Comparison of ENCODE assay signal across 12 cellular contexts in the genomic region with DNA sequence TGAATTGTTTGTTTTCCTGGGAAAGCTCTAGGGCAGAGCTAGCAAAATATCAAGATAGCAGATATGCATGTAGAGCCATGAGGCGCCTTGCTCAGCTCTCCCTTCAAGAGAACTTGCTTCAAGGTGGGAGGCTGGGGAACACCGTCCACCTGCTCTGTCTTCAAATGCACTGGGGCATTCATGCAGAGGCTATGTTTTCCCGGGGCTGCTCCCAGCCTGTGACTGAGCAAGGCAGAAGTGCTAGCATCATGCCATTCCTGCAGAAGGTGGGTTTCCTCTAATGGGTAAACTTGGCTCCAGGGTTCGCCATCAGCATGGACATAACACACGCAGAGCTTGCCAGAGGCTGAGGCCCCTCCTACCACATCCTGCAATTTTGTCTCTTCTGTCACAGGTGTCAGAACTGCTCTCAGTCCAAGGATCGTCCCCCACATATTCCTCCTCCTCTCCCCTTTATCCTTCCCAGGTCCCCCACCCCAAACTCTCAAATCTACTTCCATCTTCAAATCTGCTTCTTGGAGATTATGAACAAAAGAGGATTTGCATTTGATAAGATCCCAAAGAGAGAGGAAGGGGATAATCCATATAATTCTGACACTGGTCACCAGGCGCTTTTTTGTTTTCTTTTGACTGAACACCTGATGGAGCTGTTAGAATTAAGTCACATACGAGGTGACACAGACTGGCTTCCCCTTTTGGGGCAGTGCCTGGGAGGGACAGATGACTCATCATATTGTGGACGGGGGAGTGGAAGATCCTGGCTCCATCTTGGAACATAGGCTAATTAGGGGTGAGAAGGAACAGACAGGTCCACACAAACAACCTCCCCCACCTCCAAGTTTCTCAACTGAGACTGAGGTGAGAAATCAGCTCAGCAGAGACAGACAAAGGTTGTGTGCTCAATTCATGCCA.
DNase-seq lines count a peak whose midpoint lies in the region; ATAC-seq and TF ChIP-seq lines count a peak whose summit lies in the region.
"Had no signal": no experiment of that assay in that cellular context is flagged by ENCODE, and none has a peak within 500 bp of the region (broad histone marks: within the 10 kb centered on the region; RNA-seq: fewer than 3 reads in every experiment).

No MANE protein-coding gene starts in this region.

- H3K36me3 ChIP-seq in HEK293 (ENCODE audit: control insufficient read depth in 2 of 2, insufficient read depth in 1 of 2, low read length in 2 of 2) = no peaks in the 10 kb centered on the region
- H3K36me3 ChIP-seq in H7 (replicated peaks; ENCODE audit: control insufficient read depth, insufficient read depth, low read length) = no peaks in the 10 kb centered on the region
- H3K36me3 ChIP-seq: prostate gland had no signal

- TF ChIP-seq CTCF in HEK293 (tag by site-specific recombination; IDR thresholded peaks at IDR 0.05) (no peak), epithelial cell of esophagus (IDR thresholded peaks at IDR 0.05; ENCODE audit: insufficient read depth, low read depth, low read length, missing control alignments) (no peak)

- peak; percentile 38 for DNase-seq in Daoy (ENCODE audit: low read depth)
- DNase-seq in NCI-H524 treated with DMSO at 0.1 percent for 48 hours (lab: John Stamatoyannopoulos, UW) = peak; percentile 32
- DNase-seq in epithelial cell of esophagus (ENCODE audit: low read depth) = peak; percentile 21
- no peak for DNase-seq in NCI-H526 treated with DMSO at 0.1 percent for 48 hours (lab: John Stamatoyannopoulos, UW)
- DNase-seq in H7 = no peak
- DNase-seq in D341Med (ENCODE audit: low spot score) = no peak
- DNase-seq: activated T-cell treated with anti-CD3 and anti-CD28 coated beads, Interleukin-2, amount 50 U/mL, for 4 hours had no signal

- ATAC-seq in HG03097 (IDR thresholded peaks at IDR 0.05; ENCODE audit: low FRiP score, unreplicated experiment) = no peak
- ATAC-seq: activated T-cell treated with anti-CD3 and anti-CD28 coated beads, Interleukin-2, amount 50 U/mL, for 4 hours had no signal

- no peak overlapping the region for H3K4me3 ChIP-seq in HEK293 (ENCODE audit: low read depth, low read length)
- H3K4me3 ChIP-seq in epithelial cell of esophagus (ENCODE audit: low read length) = no peak overlapping the region
- H3K4me3 ChIP-seq in H7 (ENCODE audit: insufficient read depth, low read depth, low read length) = no peak overlapping the region
- H3K4me3 ChIP-seq: prostate gland, SK-N-MC had no signal

- no peaks in the 10 kb centered on the region for H3K9me3 ChIP-seq in HEK293 (ENCODE audit: control insufficient read depth, insufficient read depth, low read depth, low read length)
- H3K9me3 ChIP-seq: prostate gland had no signal

- POLR2A ChIA-PET in HEK293 (lab: Yijun Ruan, JAX) = no interaction called here

- no peaks in the 10 kb centered on the region for H3K27me3 ChIP-seq in H7 (ENCODE audit: control insufficient read depth, insufficient read depth, low read length)
- H3K27me3 ChIP-seq: dorsolateral prefrontal cortex had no signal

- peak overlapping the region; percentile 49; the same call in 1 of the 2 replicates for H3K27ac ChIP-seq in HEK293 (ENCODE audit: extremely low read depth, low read depth, low read length)
- H3K27ac ChIP-seq: prostate gland had no signal

- CTCF ChIA-PET in HEK293 (lab: Yijun Ruan, JAX) = interaction anchor here (0.6 kb wide), 1 partner anchor 16 kb away, joined by 3 read pairs; no protein-coding TSS in a partner anchor

- H3K4me1 ChIP-seq in HEK293 (ENCODE audit: control insufficient read depth, insufficient read depth, low read length) = peaks cover 15% of the 10 kb centered on the region
- H3K4me1 ChIP-seq: prostate gland had no signal

TF ChIP-seq in HEK293, 187 proteins besides CTCF, POLR2A, EP300 and RAD21 (continues in another document):
- 0 out of 2 replicates have a peak, but pooled peaks have one; percentile 24 for TF ChIP-seq ZNF24 (tag by site-specific recombination; IDR thresholded peaks at IDR 0.05)
- TF ChIP-seq, protein P1, sequence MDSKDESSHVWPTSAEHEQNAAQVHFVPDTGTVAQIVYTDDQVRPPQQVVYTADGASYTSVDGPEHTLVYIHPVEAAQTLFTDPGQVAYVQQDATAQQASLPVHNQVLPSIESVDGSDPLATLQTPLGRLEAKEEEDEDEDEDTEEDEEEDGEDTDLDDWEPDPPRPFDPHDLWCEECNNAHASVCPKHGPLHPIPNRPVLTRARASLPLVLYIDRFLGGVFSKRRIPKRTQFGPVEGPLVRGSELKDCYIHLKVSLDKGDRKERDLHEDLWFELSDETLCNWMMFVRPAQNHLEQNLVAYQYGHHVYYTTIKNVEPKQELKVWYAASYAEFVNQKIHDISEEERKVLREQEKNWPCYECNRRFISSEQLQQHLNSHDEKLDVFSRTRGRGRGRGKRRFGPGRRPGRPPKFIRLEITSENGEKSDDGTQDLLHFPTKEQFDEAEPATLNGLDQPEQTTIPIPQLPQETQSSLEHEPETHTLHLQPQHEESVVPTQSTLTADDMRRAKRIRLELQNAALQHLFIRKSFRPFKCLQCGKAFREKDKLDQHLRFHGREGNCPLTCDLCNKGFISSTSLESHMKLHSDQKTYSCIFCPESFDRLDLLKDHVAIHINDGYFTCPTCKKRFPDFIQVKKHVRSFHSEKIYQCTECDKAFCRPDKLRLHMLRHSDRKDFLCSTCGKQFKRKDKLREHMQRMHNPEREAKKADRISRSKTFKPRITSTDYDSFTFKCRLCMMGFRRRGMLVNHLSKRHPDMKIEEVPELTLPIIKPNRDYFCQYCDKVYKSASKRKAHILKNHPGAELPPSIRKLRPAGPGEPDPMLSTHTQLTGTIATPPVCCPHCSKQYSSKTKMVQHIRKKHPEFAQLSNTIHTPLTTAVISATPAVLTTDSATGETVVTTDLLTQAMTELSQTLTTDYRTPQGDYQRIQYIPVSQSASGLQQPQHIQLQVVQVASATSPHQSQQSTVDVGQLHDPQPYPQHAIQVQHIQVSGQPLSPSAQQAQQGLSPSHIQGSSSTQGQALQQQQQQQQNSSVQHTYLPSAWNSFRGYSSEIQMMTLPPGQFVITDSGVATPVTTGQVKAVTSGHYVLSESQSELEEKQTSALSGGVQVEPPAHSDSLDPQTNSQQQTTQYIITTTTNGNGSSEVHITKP (tag by site-specific recombination; IDR thresholded peaks at IDR 0.05) = peak; percentile 73
- TF ChIP-seq, protein P2, sequence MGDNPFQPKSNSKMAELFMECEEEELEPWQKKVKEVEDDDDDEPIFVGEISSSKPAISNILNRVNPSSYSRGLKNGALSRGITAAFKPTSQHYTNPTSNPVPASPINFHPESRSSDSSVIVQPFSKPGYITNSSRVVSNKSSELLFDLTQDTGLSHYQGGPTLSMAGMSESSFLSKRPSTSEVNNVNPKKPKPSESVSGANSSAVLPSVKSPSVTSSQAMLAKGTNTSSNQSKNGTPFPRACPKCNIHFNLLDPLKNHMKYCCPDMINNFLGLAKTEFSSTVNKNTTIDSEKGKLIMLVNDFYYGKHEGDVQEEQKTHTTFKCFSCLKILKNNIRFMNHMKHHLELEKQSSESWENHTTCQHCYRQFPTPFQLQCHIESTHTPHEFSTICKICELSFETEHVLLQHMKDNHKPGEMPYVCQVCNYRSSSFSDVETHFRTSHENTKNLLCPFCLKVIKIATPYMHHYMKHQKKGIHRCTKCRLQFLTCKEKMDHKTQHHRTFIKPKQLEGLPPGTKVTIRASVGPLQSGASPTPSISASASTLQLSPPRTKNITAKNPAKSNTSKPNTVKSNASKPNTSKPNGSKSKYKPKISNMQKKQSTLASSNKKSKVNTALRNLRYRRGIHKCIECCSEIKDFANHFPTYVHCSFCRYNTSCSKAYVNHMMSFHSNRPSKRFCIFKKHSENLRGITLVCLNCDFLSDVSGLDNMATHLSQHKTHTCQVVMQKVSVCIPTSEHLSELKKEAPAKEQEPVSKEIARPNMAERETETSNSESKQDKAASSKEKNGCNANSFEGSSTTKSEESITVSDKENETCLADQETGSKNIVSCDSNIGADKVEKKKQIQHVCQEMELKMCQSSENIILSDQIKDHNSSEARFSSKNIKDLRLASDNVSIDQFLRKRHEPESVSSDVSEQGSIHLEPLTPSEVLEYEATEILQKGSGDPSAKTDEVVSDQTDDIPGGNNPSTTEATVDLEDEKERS (tag by site-specific recombination; IDR thresholded peaks at IDR 0.05) = no peak
- peak; percentile 11; the same call in 1 of the 2 replicates for TF ChIP-seq SP3 (tag by site-specific recombination; IDR thresholded peaks at IDR 0.05)
- TF ChIP-seq, protein P3, sequence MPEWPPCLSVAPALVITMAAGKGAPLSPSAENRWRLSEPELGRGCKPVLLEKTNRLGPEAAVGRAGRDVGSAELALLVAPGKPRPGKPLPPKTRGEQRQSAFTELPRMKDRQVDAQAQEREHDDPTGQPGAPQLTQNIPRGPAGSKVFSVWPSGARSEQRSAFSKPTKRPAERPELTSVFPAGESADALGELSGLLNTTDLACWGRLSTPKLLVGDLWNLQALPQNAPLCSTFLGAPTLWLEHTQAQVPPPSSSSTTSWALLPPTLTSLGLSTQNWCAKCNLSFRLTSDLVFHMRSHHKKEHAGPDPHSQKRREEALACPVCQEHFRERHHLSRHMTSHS (tag by site-specific recombination; IDR thresholded peaks at IDR 0.05) = no peak
- TF ChIP-seq IKZF3 (tag by site-specific recombination; IDR thresholded peaks at IDR 0.05) = 0 out of 2 replicates have a peak, but pooled peaks have one; percentile 20
- TF ChIP-seq, protein P4, sequence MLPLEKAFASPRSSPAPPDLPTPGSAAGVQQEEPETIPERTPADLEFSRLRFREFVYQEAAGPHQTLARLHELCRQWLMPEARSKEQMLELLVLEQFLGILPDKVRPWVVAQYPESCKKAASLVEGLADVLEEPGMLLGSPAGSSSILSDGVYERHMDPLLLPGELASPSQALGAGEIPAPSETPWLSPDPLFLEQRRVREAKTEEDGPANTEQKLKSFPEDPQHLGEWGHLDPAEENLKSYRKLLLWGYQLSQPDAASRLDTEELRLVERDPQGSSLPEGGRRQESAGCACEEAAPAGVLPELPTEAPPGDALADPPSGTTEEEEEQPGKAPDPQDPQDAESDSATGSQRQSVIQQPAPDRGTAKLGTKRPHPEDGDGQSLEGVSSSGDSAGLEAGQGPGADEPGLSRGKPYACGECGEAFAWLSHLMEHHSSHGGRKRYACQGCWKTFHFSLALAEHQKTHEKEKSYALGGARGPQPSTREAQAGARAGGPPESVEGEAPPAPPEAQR (tag by site-specific recombination; IDR thresholded peaks at IDR 0.05) = no peak
- TF ChIP-seq, protein P5, sequence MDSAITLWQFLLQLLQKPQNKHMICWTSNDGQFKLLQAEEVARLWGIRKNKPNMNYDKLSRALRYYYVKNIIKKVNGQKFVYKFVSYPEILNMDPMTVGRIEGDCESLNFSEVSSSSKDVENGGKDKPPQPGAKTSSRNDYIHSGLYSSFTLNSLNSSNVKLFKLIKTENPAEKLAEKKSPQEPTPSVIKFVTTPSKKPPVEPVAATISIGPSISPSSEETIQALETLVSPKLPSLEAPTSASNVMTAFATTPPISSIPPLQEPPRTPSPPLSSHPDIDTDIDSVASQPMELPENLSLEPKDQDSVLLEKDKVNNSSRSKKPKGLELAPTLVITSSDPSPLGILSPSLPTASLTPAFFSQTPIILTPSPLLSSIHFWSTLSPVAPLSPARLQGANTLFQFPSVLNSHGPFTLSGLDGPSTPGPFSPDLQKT (IDR thresholded peaks at IDR 0.05; ENCODE audit: borderline replicate concordance, low read depth, low read length) = no peak
- TF ChIP-seq KLF9 (tag by site-specific recombination; IDR thresholded peaks at IDR 0.05; ENCODE audit: low read depth) = no peak

Comparison
In these comparisons a context has a peak if more than half of its experiments do, and no peak if none do; other contexts are left out.
1. DNase-seq: peak in Daoy (single experiment), NCI-H524 treated with DMSO at 0.1 percent for 48 hours (single experiment) and epithelial cell of esophagus (single experiment); none in NCI-H526 treated with DMSO at 0.1 percent for 48 hours (single experiment), H7 (single experiment) and D341Med (single experiment).